Comparison of ENCODE assay signal across 8 cellular contexts in genomic region chr16:29268956-29269811, GRCh38.
A peak's percentile ranks its signal among the peaks of the same experiment; 100 is the strongest.
DNase-seq lines count a peak whose midpoint lies in the region; ATAC-seq, FAIRE-seq and TF ChIP-seq lines count a peak whose summit lies in the region.
"Not testable (repeated sequence)": the region's sequence is repeated elsewhere in the genome, so short reads cannot be mapped to it uniquely, and the experiment has no call there.

No MANE protein-coding gene starts in this region.

- H3K4me2 ChIP-seq in smooth muscle cell: not testable (repeated sequence)

- ATAC-seq in gastroesophageal sphincter: peak; percentile 50

- H3K9me3 ChIP-seq in AG04450 (ENCODE audit: control insufficient read depth, insufficient read depth, low read length); adrenal gland (replicated peaks in 1 of 3); gastroesophageal sphincter; smooth muscle cell (replicated peaks; ENCODE audit: low read depth): not testable (repeated sequence)

- not testable (repeated sequence) for H3K27me3 ChIP-seq in AG04450 (ENCODE audit: control insufficient read depth, insufficient read depth, low read length); adrenal gland; gastroesophageal sphincter; smooth muscle cell (ENCODE audit: low read depth)

- not testable (repeated sequence) for H3K36me3 ChIP-seq in adrenal gland (replicated peaks in 1 of 2); gastroesophageal sphincter; smooth muscle cell (ENCODE audit: low read depth)

- not testable (repeated sequence) for TF ChIP-seq CTCF in AG04450 (IDR thresholded peaks at IDR 0.05; ENCODE audit: low read depth, low read length); adrenal gland (IDR thresholded peaks at IDR 0.05); gastroesophageal sphincter (IDR thresholded peaks at IDR 0.05); smooth muscle cell (IDR thresholded peaks at IDR 0.05; ENCODE audit: borderline replicate concordance, insufficient read depth, poor library complexity, severe bottlenecking)

- not testable (repeated sequence) for H4K20me1 ChIP-seq in smooth muscle cell (ENCODE audit: low read depth)

- peaks cover 20% of the 10 kb centered on the region for H3F3A ChIP-seq in smooth muscle cell (ENCODE audit: low read depth)

- DNase-seq in AG04450 (ENCODE audit: low read depth, low spot score) (peak; percentile 77), H54 (ENCODE audit: insufficient read length, low spot score) (peak; percentile 14), NCI-H748 (lab: John Stamatoyannopoulos, UW; ENCODE audit: unreplicated experiment) (peak; percentile 6), adrenal gland (peak in 5 of 7 donors; percentile 78 to 88 (median 84)), dermis blood vessel endothelial cell (peak; percentile 83), myocyte (ENCODE audit: low read depth) (peak; percentile 58)
- DNase-seq in smooth muscle cell (lab: John Stamatoyannopoulos, UW; ENCODE audit: unreplicated experiment): not testable (repeated sequence)

- intact Hi-C loops in adrenal gland (cut with DNase I): not testable (repeated sequence)

- H3K4me1 ChIP-seq in adrenal gland (replicated peaks in 1 of 2) (peaks cover 9 to 17% of the 10 kb centered on the region in 2 donors), gastroesophageal sphincter (peaks cover 7 to 44% (median 18%) of the 10 kb centered on the region in 3 donors)
- not testable (repeated sequence) for H3K4me1 ChIP-seq in smooth muscle cell (ENCODE audit: low read depth)

- POLR2A ChIA-PET in AG04450 (lab: Yijun Ruan, JAX): interaction anchor here (0.7 kb wide), 1 partner anchor 49 kb away, joined by 4 read pairs; no protein-coding TSS in a partner anchor

- H3K79me2 ChIP-seq in smooth muscle cell (ENCODE audit: low read depth): not testable (repeated sequence)

- not testable (repeated sequence) for TF ChIP-seq POLR2A in H54 (IDR thresholded peaks at IDR 0.05; ENCODE audit: low read depth, low read length); adrenal gland (IDR thresholded peaks at IDR 0.05); gastroesophageal sphincter (IDR thresholded peaks at IDR 0.05)

- CTCF ChIA-PET in AG04450 (lab: Charles Lee): not testable (repeated sequence)

- H2AFZ ChIP-seq in smooth muscle cell (ENCODE audit: low read depth): not testable (repeated sequence)

- peak overlapping the region; percentile 71 for H3K9ac ChIP-seq in smooth muscle cell (ENCODE audit: low read depth)

- H3K27ac ChIP-seq in AG04450 (ENCODE audit: low read depth, low read length) (peak overlapping the region; percentile 99), adrenal gland (peak overlapping the region in 1 of 5 donors; percentile 69), gastroesophageal sphincter (peak overlapping the region in 3 of 4 donors; percentile 64 to 77 (median 75)), smooth muscle cell (ENCODE audit: low read depth) (peak overlapping the region; percentile 95)

- not testable (repeated sequence) for FAIRE-seq in H54 (lab: Jason Lieb, UNC)

- H3K4me3 ChIP-seq in AG04450 (ENCODE audit: low read depth, low read length); adrenal gland; gastroesophageal sphincter; smooth muscle cell: not testable (repeated sequence)

- WGBS in adrenal gland, 4 donors: 64 to 77% (median 71%) methylated on average over 5 to 11 of the region's 12 CpGs
- 20% methylated on average over 8 of the region's 12 CpGs; no CpG with 5 or more reads in 1 of the 2 donors for WGBS in gastroesophageal sphincter (ENCODE audit: low coverage in 1 of 2), 2 donors
- 26% methylated on average over 12 of the region's 12 CpGs for WGBS in smooth muscle cell (ENCODE audit: low lambda C conversion rate)

- TF ChIP-seq EP300 in gastroesophageal sphincter (IDR thresholded peaks at IDR 0.05): not testable (repeated sequence)
